ENCODE assay signal across 26 cellular contexts in the genomic region with DNA sequence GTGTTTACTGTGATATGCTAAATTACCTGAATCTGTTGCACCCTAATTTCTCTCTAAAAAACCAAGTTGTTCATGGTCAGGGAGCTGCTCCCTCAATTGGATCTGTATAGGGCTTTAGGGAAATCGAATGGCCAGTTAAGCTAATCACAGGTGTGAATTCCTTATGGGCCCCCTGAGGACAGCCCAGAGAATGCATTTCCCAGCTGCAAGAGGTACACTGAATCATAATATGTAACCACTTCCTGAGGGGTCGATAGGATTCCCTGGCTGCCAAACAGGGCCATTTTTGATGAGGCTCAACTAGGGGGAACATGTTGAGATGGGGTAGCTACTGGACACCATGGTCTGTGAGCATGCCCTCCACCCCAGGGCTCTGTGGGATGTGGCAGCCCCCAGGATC.
DNase-seq lines count a peak whose midpoint lies in the region; ATAC-seq and TF ChIP-seq lines count a peak whose summit lies in the region.
"Had no signal": no experiment of that assay in that cellular context is flagged by ENCODE, and none has a peak within 500 bp of the region (broad histone marks: within the 10 kb centered on the region; RNA-seq: fewer than 3 reads in every experiment).

No MANE protein-coding gene starts in this region.

- peak overlapping the region; percentile 43 for H3K27ac Mint-ChIP-seq in chondrocyte (ENCODE audit: unreplicated experiment)
- H3K27ac Mint-ChIP-seq: activated CD8-positive, alpha-beta T cell treated with anti-CD3 and anti-CD28 coated beads for 36 hours; effector memory CD8-positive, alpha-beta T cell had no signal

- H3K9me2 ChIP-seq in PC-3 (replicated peaks; ENCODE audit: low read length) = no peaks in the 10 kb centered on the region

- H3K4me1 Mint-ChIP-seq in chondrocyte (ENCODE audit: low read depth) = peaks cover 75% of the 10 kb centered on the region

- H3K9me3 Mint-ChIP-seq in chondrocyte (ENCODE audit: low read depth) = peaks cover 5% of the 10 kb centered on the region
- H3K9me3 Mint-ChIP-seq: activated CD8-positive, alpha-beta T cell treated with anti-CD3 and anti-CD28 coated beads for 36 hours; activated naive CD4-positive, alpha-beta T cell treated with anti-CD3 and anti-CD28 coated beads, Interleukin-2, amount 50 U/mL, for 72 hours had no signal

- no peaks in the 10 kb centered on the region for H3K9me3 ChIP-seq in PC-3 (ENCODE audit: low read length)
- H3K9me3 ChIP-seq in sigmoid colon = no peaks in the 10 kb centered on the region
- H3K9me3 ChIP-seq: BE2C, heart right ventricle, tibial nerve had no signal

- H3K9ac ChIP-seq in PC-3 (ENCODE audit: low read length) = peak overlapping the region; percentile 74; the same call in 1 of the 2 replicates

- ATAC-seq in PC-3 = no peak
- ATAC-seq in GM18909 (IDR thresholded peaks at IDR 0.05; ENCODE audit: poor library complexity, unreplicated experiment) = no peak
- ATAC-seq: effector memory CD8-positive, alpha-beta T cell; heart right ventricle; left colon had no signal

- intact Hi-C loops in PC-3 (cut with micrococcal nuclease) (loop anchor here (5.0 kb wide), 1 partner anchor 101 kb away; no protein-coding TSS in a partner anchor), sigmoid colon (cut with DNase I) (no loop called here)

- H3K4me1 ChIP-seq in PC-3 (ENCODE audit: insufficient read depth, low read length) (peaks cover 36% of the 10 kb centered on the region), sigmoid colon (peaks cover 0 to 10% (median 3%) of the 10 kb centered on the region in 4 donors)
- H3K4me1 ChIP-seq: BE2C, heart right ventricle, stomach had no signal

- POLR2A ChIA-PET in PC-3 (lab: Charles Lee; ENCODE audit: unreplicated experiment) = no interaction called here

- CTCF ChIA-PET in PC-3 (lab: Charles Lee) = interaction anchor here (0.6 kb wide), 2 partner anchors 73 to 103 kb away, joined by 4 to 8 read pairs; no protein-coding TSS in a partner anchor

- DNase-seq in Daoy (ENCODE audit: low read depth) (peak; percentile 67), PC-3 (no peak), chondrocyte (ENCODE audit: low spot score) (no peak), renal cortical epithelial cell (ENCODE audit: low read depth) (peak; percentile 9), sigmoid colon (no peak), NCI-H524 (lab: John Stamatoyannopoulos, UW) (no peak)
- DNase-seq in stimulated activated CD4-positive, alpha-beta T cell treated with anti-CD3 and anti-CD28 coated beads, Interleukin-12 subunit alpha, Interleukin-12 subunit beta, amount 100 ng/mL, for 4 hours = no peak
- DNase-seq: activated CD4-positive, alpha-beta T cell treated with anti-CD3 and anti-CD28 coated beads for 1 hour; activated CD8-positive, alpha-beta T cell treated with anti-CD3 and anti-CD28 coated beads for 36 hours; BE2C; cortex of kidney; effector memory CD8-positive, alpha-beta T cell; erythroblast; GF-D8; heart right ventricle; left colon; NCI-H1105; NCI-H2029 treated with DMSO at 0.1 percent for 48 hours; NCI-H526 treated with DMSO at 0.1 percent for 48 hours; RPMI8226; stomach; T-helper 1 cell had no signal

- no peaks in the 10 kb centered on the region for H3K27me3 Mint-ChIP-seq in chondrocyte (ENCODE audit: low read depth)
- H3K27me3 Mint-ChIP-seq: activated CD8-positive, alpha-beta T cell treated with anti-CD3 and anti-CD28 coated beads for 36 hours; effector memory CD8-positive, alpha-beta T cell had no signal

- BruUV-seq in PC-3 (replicated peaks; lab: Mats Ljungman, UMichigan) = no TSS peak

- no peak for TF ChIP-seq EP300 in sigmoid colon (IDR thresholded peaks at IDR 0.05)

- WGBS in sigmoid colon, 2 donors = 42 to 48% methylated on average over 2 of the region's 2 CpGs

- no peak for TF ChIP-seq CTCF in PC-3 (conservative IDR thresholded peaks at IDR 0.05; ENCODE audit: low read depth, low read length)
- TF ChIP-seq CTCF in chondrocyte (IDR thresholded peaks at IDR 0.05) = no peak
- TF ChIP-seq CTCF in sigmoid colon (IDR thresholded peaks at IDR 0.05) = no peak

- no peak overlapping the region for H2AFZ ChIP-seq in PC-3 (ENCODE audit: low read length)

- H3K4me2 ChIP-seq in PC-3 (ENCODE audit: low read length) = no peak overlapping the region

- no peaks in the 10 kb centered on the region for H3F3A ChIP-seq in PC-3 (ENCODE audit: low read length, unreplicated experiment)

- H4K20me1 ChIP-seq in PC-3 (ENCODE audit: low read length) = no peaks in the 10 kb centered on the region

- H3K4me3 Mint-ChIP-seq in chondrocyte (ENCODE audit: unreplicated experiment) = no peak overlapping the region
- H3K4me3 Mint-ChIP-seq: activated CD8-positive, alpha-beta T cell treated with anti-CD3 and anti-CD28 coated beads for 36 hours; effector memory CD8-positive, alpha-beta T cell had no signal

- H3K36me3 ChIP-seq in PC-3 (ENCODE audit: low read depth, low read length) (no peaks in the 10 kb centered on the region), sigmoid colon (no peaks in the 10 kb centered on the region)
- H3K36me3 ChIP-seq: BE2C, cardiac muscle cell, heart right ventricle, stomach, tibial nerve had no signal

- H3K27ac ChIP-seq in PC-3 (ENCODE audit: low read length) = peak overlapping the region; percentile 96
- peak overlapping the region in 1 of 4 donors; percentile 14 for H3K27ac ChIP-seq in sigmoid colon
- H3K27ac ChIP-seq: cardiac muscle cell, heart right ventricle, stomach, tibial nerve had no signal

- H3K27me3 ChIP-seq in PC-3 (ENCODE audit: low read length) = no peaks in the 10 kb centered on the region
- no peaks in the 10 kb centered on the region for H3K27me3 ChIP-seq in sigmoid colon
- H3K27me3 ChIP-seq: BE2C, cardiac muscle cell, heart right ventricle, stomach, tibial nerve had no signal

- no peaks in the 10 kb centered on the region for H3K79me2 ChIP-seq in PC-3 (ENCODE audit: low read length)

- no peaks in the 10 kb centered on the region for H3K36me3 Mint-ChIP-seq in chondrocyte (ENCODE audit: low read depth)
- H3K36me3 Mint-ChIP-seq: activated naive CD4-positive, alpha-beta T cell treated with anti-CD3 and anti-CD28 coated beads, Interleukin-2, amount 50 U/mL, for 72 hours had no signal

- H3K4me3 ChIP-seq in PC-3 (ENCODE audit: low read length) (no peak overlapping the region), sigmoid colon (no peak overlapping the region)
- H3K4me3 ChIP-seq: cardiac muscle cell, heart right ventricle, stomach, tibial nerve had no signal

- TF ChIP-seq POLR2A in sigmoid colon (IDR thresholded peaks at IDR 0.05) = no peak

Comparison
In these comparisons a context has a peak if more than half of its experiments do, and no peak if none do; other contexts are left out.
1. DNase-seq: peak in Daoy (single experiment) and renal cortical epithelial cell (single experiment); none in PC-3 (single experiment), chondrocyte (single experiment), sigmoid colon (single experiment), stimulated activated CD4-positive, alpha-beta T cell treated with anti-CD3 and anti-CD28 coated beads, Interleukin-12 subunit alpha, Interleukin-12 subunit beta, amount 100 ng/mL, for 4 hours (single experiment) and NCI-H524 (0 of 2).